In the genomic region with DNA sequence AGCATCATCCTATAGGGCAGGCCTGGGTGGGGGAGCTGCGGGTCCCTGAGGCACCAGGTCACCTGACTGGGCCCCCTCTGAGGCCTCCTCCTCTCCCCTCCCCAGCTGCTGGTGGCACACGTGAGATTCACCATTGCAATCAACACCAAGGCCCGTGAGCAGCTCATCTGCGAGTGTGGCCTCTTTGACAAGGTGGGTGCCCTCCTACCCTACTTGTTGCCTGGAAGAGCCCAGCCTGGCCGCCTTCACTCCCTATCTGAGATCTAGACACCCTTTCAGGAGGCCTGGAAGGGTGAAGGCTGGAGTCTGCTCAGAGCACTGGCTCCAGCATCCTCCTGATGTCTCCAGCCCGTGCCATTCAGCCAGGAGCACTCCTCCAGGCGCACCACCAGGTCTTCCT, we compare ENCODE assay signal across 26 cellular contexts.
"Had no signal": no experiment of that assay in that cellular context is flagged by ENCODE, and none has a peak within 500 bp of the region (broad histone marks: within the 10 kb centered on the region; RNA-seq: fewer than 3 reads in every experiment).

No MANE protein-coding gene starts in this region.

- H3K36me3 ChIP-seq: sigmoid colon, thoracic aorta had no signal

- H3K27me3 Mint-ChIP-seq: activated naive CD8-positive, alpha-beta T cell treated with anti-CD3 and anti-CD28 coated beads, Interleukin-2, amount 10 ng/mL, durations not matched to agents 7 days and 5 days had no signal

- H3K4me2 ChIP-seq: smooth muscle cell had no signal

- H3K4me3 Mint-ChIP-seq: activated CD4-positive, alpha-beta T cell treated with anti-CD3 and anti-CD28 coated beads for 36 hours; activated naive CD4-positive, alpha-beta T cell treated with anti-CD3 and anti-CD28 coated beads for 36 hours; activated naive CD8-positive, alpha-beta T cell treated with anti-CD3 and anti-CD28 coated beads, Interleukin-2, amount 10 ng/mL, durations not matched to agents 7 days and 5 days; activated T-cell treated with anti-CD3 and anti-CD28 coated beads, Interleukin-2, amount 50 U/mL, for 72 hours; natural killer cell treated with Interleukin-12 subunit alpha and Interleukin-12 subunit beta and Interleukin-15 and Interleukin-18, amount 100 ng/mL, for 72 hours; WTC11 had no signal

- H3K4me3 ChIP-seq: coronary artery, heart right ventricle, sigmoid colon, smooth muscle cell, thoracic aorta had no signal

- H3K27ac Mint-ChIP-seq: activated CD4-positive, alpha-beta T cell treated with anti-CD3 and anti-CD28 coated beads for 36 hours; activated naive CD4-positive, alpha-beta T cell treated with anti-CD3 and anti-CD28 coated beads for 36 hours; activated T-cell treated with anti-CD3 and anti-CD28 coated beads, Interleukin-2, amount 50 U/mL, for 72 hours; natural killer cell treated with Interleukin-12 subunit alpha and Interleukin-12 subunit beta and Interleukin-15 and Interleukin-18, amount 100 ng/mL, for 72 hours; WTC11 had no signal

- H3K27ac ChIP-seq: coronary artery, heart right ventricle, sigmoid colon, thoracic aorta had no signal

- DNase-seq: activated CD4-positive, alpha-beta T cell treated with anti-CD3 and anti-CD28 coated beads for 36 hours; activated CD4-positive, alpha-beta T cell treated with anti-CD3 and anti-CD28 coated beads, Interleukin-2, amount 50 U/mL, for 4 hours; activated effector memory CD4-positive, alpha-beta T cell treated with Interleukin-2 at 50 U/mL for 16 hours; activated naive CD4-positive, alpha-beta T cell treated with anti-CD3 and anti-CD28 coated beads for 36 hours; activated naive CD8-positive, alpha-beta T cell treated with anti-CD3 and anti-CD28 coated beads, Interleukin-2, amount 10 ng/mL, durations not matched to agents 7 days and 5 days; activated T-cell treated with anti-CD3 and anti-CD28 coated beads, Interleukin-2, amount 50 U/mL, for 72 hours; amniotic stem cell; cerebellar nuclear complex; effector CD4-positive, alpha-beta T cell; foreskin fibroblast; heart right ventricle; left ventricle myocardium superior; mammary epithelial cell; posterior cingulate gyrus; sigmoid colon; stimulated activated CD4-positive, alpha-beta T cell treated with anti-CD3 and anti-CD28 coated beads, Interleukin-15, amount 100 ng/mL, for 24 hours; stimulated activated naive CD4-positive, alpha-beta T cell treated with Interleukin-2 at 50 U/mL for 16 hours; T-helper 1 cell; T-helper 9 cell had no signal

- ATAC-seq: activated CD4-positive, alpha-beta T cell treated with anti-CD3 and anti-CD28 coated beads for 36 hours; activated T-cell treated with anti-CD3 and anti-CD28 coated beads, Interleukin-2, amount 50 U/mL, for 72 hours; heart right ventricle; left ventricle myocardium superior; natural killer cell treated with Interleukin-12 subunit alpha and Interleukin-12 subunit beta and Interleukin-15 and Interleukin-18, amount 100 ng/mL, for 72 hours; WTC11 had no signal

- FAIRE-seq: bronchial epithelial cell, keratinocyte had no signal

- H3K4me1 ChIP-seq: sigmoid colon had no signal

- H3K36me3 Mint-ChIP-seq: natural killer cell treated with Interleukin-12 subunit alpha and Interleukin-12 subunit beta and Interleukin-15 and Interleukin-18, amount 100 ng/mL, for 72 hours had no signal

- H3K9me3 ChIP-seq: sigmoid colon, thoracic aorta had no signal

- H3K9me3 Mint-ChIP-seq: activated naive CD4-positive, alpha-beta T cell treated with anti-CD3 and anti-CD28 coated beads for 36 hours; activated T-cell treated with anti-CD3 and anti-CD28 coated beads, Interleukin-2, amount 50 U/mL, for 72 hours; natural killer cell treated with Interleukin-12 subunit alpha and Interleukin-12 subunit beta and Interleukin-15 and Interleukin-18, amount 100 ng/mL, for 72 hours had no signal

- H3K4me1 Mint-ChIP-seq: activated CD4-positive, alpha-beta T cell treated with anti-CD3 and anti-CD28 coated beads for 36 hours had no signal
